10 cellular contexts compared by ENCODE assay signal in genomic region chr14:88386395-88386794, GRCh38. TPM values are rescaled to one million over a fixed set of nuclear protein-coding genes. Genes with fewer than 3 reads are reported as not detected.
DNase-seq lines count a peak whose midpoint lies in the region; ATAC-seq and TF ChIP-seq lines count a peak whose summit lies in the region.
"Had no signal": no experiment of that assay in that cellular context is flagged by ENCODE, and none has a peak within 500 bp of the region (broad histone marks: within the 10 kb centered on the region; RNA-seq: fewer than 3 reads in every experiment).

No MANE protein-coding gene starts in this region.

- CTCF ChIA-PET in activated B cell treated with CpG ODN at 0.5 μM for 24 hours (lab: Charles Lee), result no interaction called here

- intact Hi-C loops in activated B cell treated with CpG ODN at 0.5 μM for 24 hours (cut with micrococcal nuclease), result loop anchor here (1.0 to 10.0 kb wide), 5 partner anchors 64 to 1568 kb away; partner anchors contain the start of genes EFCAB11, KCNK10, TDP1 and ZC3H14

- H3K4me1 Mint-ChIP-seq in T-helper 1 cell treated with Interleukin-12 subunit alpha and Interleukin-12 subunit beta and Interleukin-4 antibody, amounts not matched to agents 30 μg/mL and 1 μg/mL, for 36 hours (ENCODE audit: low read depth), result peaks cover 18% of the 10 kb centered on the region
- peaks cover 15% of the 10 kb centered on the region for H3K4me1 Mint-ChIP-seq in activated B cell treated with CpG ODN at 0.5 μM for 24 hours
- H3K4me1 Mint-ChIP-seq in stimulated activated naive B cell treated with anti-CD40 and anti-IgM and Interleukin-4, amounts not matched to agents 10 μg/mL and 1 μg/mL and 100 μg/mL, for 72 hours, result peaks cover 0 to 11% of the 10 kb centered on the region in 2 donors

- H3K27me3 Mint-ChIP-seq in T-helper 1 cell treated with Interleukin-12 subunit alpha and Interleukin-12 subunit beta and Interleukin-4 antibody, amounts not matched to agents 30 μg/mL and 1 μg/mL, for 36 hours (ENCODE audit: low read depth), result peaks cover 28% of the 10 kb centered on the region
- peaks cover 2% of the 10 kb centered on the region for H3K27me3 Mint-ChIP-seq in activated B cell treated with CpG ODN at 0.5 μM for 24 hours
- H3K27me3 Mint-ChIP-seq in stimulated activated naive B cell treated with anti-CD40 and anti-IgM and Interleukin-4, amounts not matched to agents 10 μg/mL and 1 μg/mL and 100 μg/mL, for 72 hours, result no peaks in the 10 kb centered on the region

- POLR2A ChIA-PET in activated B cell treated with CpG ODN at 0.5 μM for 24 hours (lab: Charles Lee), result no interaction called here

- DNase-seq in T-helper 1 cell (no peak), activated B cell treated with CpG ODN at 0.5 μM for 24 hours (no peak), NCI-H1048 (lab: John Stamatoyannopoulos, UW) (no peak), cerebellar nuclear complex (lab: John Stamatoyannopoulos, UW) (no peak)
- no peak for DNase-seq in stimulated activated naive B cell treated with anti-CD40 and anti-IgM and Interleukin-4, amounts not matched to agents 10 μg/mL and 1 μg/mL and 100 μg/mL, for 72 hours
- DNase-seq: activated CD4-positive, alpha-beta T cell treated with anti-CD3 and anti-CD28 coated beads, Interleukin-2, amount 50 U/mL, for 1 hour had no signal

- H3K27me3 ChIP-seq in iPS-15b (ENCODE audit: control insufficient read depth, insufficient read depth, low read length), result peaks cover 4% of the 10 kb centered on the region

- no peaks in the 10 kb centered on the region for H3K36me3 ChIP-seq in iPS-15b (ENCODE audit: control insufficient read depth, insufficient read depth, low read length)
- H3K36me3 ChIP-seq: neutrophil had no signal

- H3K4me3 Mint-ChIP-seq in T-helper 1 cell treated with Interleukin-12 subunit alpha and Interleukin-12 subunit beta and Interleukin-4 antibody, amounts not matched to agents 30 μg/mL and 1 μg/mL, for 36 hours, result peak overlapping the region; percentile 93
- peak overlapping the region; percentile 94 for H3K4me3 Mint-ChIP-seq in activated B cell treated with CpG ODN at 0.5 μM for 24 hours
- H3K4me3 Mint-ChIP-seq in stimulated activated naive B cell treated with anti-CD40 and anti-IgM and Interleukin-4, amounts not matched to agents 10 μg/mL and 1 μg/mL and 100 μg/mL, for 72 hours, result peak overlapping the region; percentile 97 to 98

- no peak overlapping the region for H3K27ac Mint-ChIP-seq in T-helper 1 cell treated with Interleukin-12 subunit alpha and Interleukin-12 subunit beta and Interleukin-4 antibody, amounts not matched to agents 30 μg/mL and 1 μg/mL, for 36 hours
- no peak overlapping the region for H3K27ac Mint-ChIP-seq in activated B cell treated with CpG ODN at 0.5 μM for 24 hours
- peak overlapping the region; percentile 94 for H3K27ac Mint-ChIP-seq in stimulated activated naive B cell treated with anti-CD40 and anti-IgM and Interleukin-4, amounts not matched to agents 10 μg/mL and 1 μg/mL and 100 μg/mL, for 72 hours

- no peaks in the 10 kb centered on the region for H3K9me3 ChIP-seq in iPS-15b (ENCODE audit: control insufficient read depth, insufficient read depth, low read length)
- H3K9me3 ChIP-seq: neutrophil had no signal

- H3K36me3 Mint-ChIP-seq in T-helper 1 cell treated with Interleukin-12 subunit alpha and Interleukin-12 subunit beta and Interleukin-4 antibody, amounts not matched to agents 30 μg/mL and 1 μg/mL, for 36 hours (ENCODE audit: low read depth), result no peaks in the 10 kb centered on the region
- H3K36me3 Mint-ChIP-seq in activated B cell treated with CpG ODN at 0.5 μM for 24 hours (ENCODE audit: low read depth), result peaks cover 3% of the 10 kb centered on the region
- H3K36me3 Mint-ChIP-seq in stimulated activated naive B cell treated with anti-CD40 and anti-IgM and Interleukin-4, amounts not matched to agents 10 μg/mL and 1 μg/mL and 100 μg/mL, for 72 hours, result peaks cover 0 to 3% of the 10 kb centered on the region in 2 donors

- peak; percentile 29 for ATAC-seq in activated B cell treated with CpG ODN at 0.5 μM for 24 hours (ENCODE audit: low read depth)
- peak in 1 of 2 donors; percentile 26 for ATAC-seq in stimulated activated naive B cell treated with anti-CD40 and anti-IgM and Interleukin-4, amounts not matched to agents 10 μg/mL and 1 μg/mL and 100 μg/mL, for 72 hours (replicated peaks)
- no peak for ATAC-seq in HG03565 (IDR thresholded peaks at IDR 0.05; ENCODE audit: unreplicated experiment)

- no peak for TF ChIP-seq CTCF in activated B cell treated with CpG ODN at 0.5 μM for 24 hours (IDR thresholded peaks at IDR 0.05)

- H3K4me3 ChIP-seq in iPS-15b (ENCODE audit: low read depth, low read length), result peak overlapping the region; percentile 95

- H3K9ac ChIP-seq in iPS-15b (ENCODE audit: low read depth, low read length), result no peak overlapping the region

- H3K4me1 ChIP-seq in iPS-15b (ENCODE audit: control insufficient read depth, insufficient read depth, low read length), result peaks cover 2% of the 10 kb centered on the region

- no peaks in the 10 kb centered on the region for H3K9me3 Mint-ChIP-seq in T-helper 1 cell treated with Interleukin-12 subunit alpha and Interleukin-12 subunit beta and Interleukin-4 antibody, amounts not matched to agents 30 μg/mL and 1 μg/mL, for 36 hours
- H3K9me3 Mint-ChIP-seq in activated B cell treated with CpG ODN at 0.5 μM for 24 hours, result no peaks in the 10 kb centered on the region
- H3K9me3 Mint-ChIP-seq in stimulated activated naive B cell treated with anti-CD40 and anti-IgM and Interleukin-4, amounts not matched to agents 10 μg/mL and 1 μg/mL and 100 μg/mL, for 72 hours, result no peaks in the 10 kb centered on the region

RNA-seq across cellular contexts. Expression of gene SPATA7, which starts 0.9 kb away (rescaled TPM):
- 1.4 and 1.6 TPM in 2 replicates for total RNA-seq in activated B cell treated with CpG ODN at 0.5 μM for 24 hours
